1 cellular context compared by ENCODE assay signal in genomic region chr12:92528097-92528496, GRCh38.
TF ChIP-seq lines count a peak whose summit lies in the region.

No MANE protein-coding gene starts in this region.

TF ChIP-seq in HepG2, 621 proteins besides CTCF, POLR2A, EP300 and RAD21 (continued from another document):
- TF ChIP-seq ZNF737 (CRISPR knock-in tag; IDR thresholded peaks at IDR 0.05; ENCODE audit: borderline replicate concordance) (no peak), ZNF10 (CRISPR knock-in tag; IDR thresholded peaks at IDR 0.05; ENCODE audit: borderline replicate concordance, low read depth) (no peak), ARHGAP35 (CRISPR knock-in tag; IDR thresholded peaks at IDR 0.05; ENCODE audit: borderline replicate concordance) (no peak), ZNF577 (CRISPR knock-in tag; IDR thresholded peaks at IDR 0.05; ENCODE audit: borderline replicate concordance, low read depth) (no peak)
